8 cellular contexts compared by ENCODE assay signal in genomic region chr3:125141596-125142417, GRCh38.
A peak's percentile ranks its signal among the peaks of the same experiment; 100 is the strongest.
DNase-seq lines count a peak whose midpoint lies in the region; ATAC-seq and TF ChIP-seq lines count a peak whose summit lies in the region.

No MANE protein-coding gene starts in this region.

- H3K27me3 ChIP-seq in Peyer's patch (no peaks in the 10 kb centered on the region), iPS-18a (ENCODE audit: control insufficient read depth, insufficient read depth, low read length) (peaks cover 30% of the 10 kb centered on the region)

- ATAC-seq in GM18511 (IDR thresholded peaks at IDR 0.05; ENCODE audit: unreplicated experiment) = peak; percentile 71
- ATAC-seq in HG02852 (IDR thresholded peaks at IDR 0.05; ENCODE audit: unreplicated experiment) = peak; percentile 58

- peak overlapping the region; percentile 38 to 50 (median 46) for H3K4me3 ChIP-seq in Peyer's patch
- peak overlapping the region; percentile 45 for H3K4me3 ChIP-seq in iPS-18a (ENCODE audit: low read length)

- no peak for TF ChIP-seq POLR2A in Peyer's patch (IDR thresholded peaks at IDR 0.05)

- H3K9me3 ChIP-seq in Peyer's patch (no peaks in the 10 kb centered on the region), iPS-18a (ENCODE audit: control insufficient read depth, low read depth, low read length) (no peaks in the 10 kb centered on the region)

- DNase-seq in Peyer's patch (peak; percentile 65 to 90 (median 75)), COLO829 (ENCODE audit: low spot score) (no peak), NCI-H2081 treated with DMSO at 0.1 percent for 48 hours (lab: John Stamatoyannopoulos, UW) (no peak)
- peak; percentile 25 for DNase-seq in activated naive CD8-positive, alpha-beta T cell treated with anti-CD3 and anti-CD28 coated beads, Interleukin-2, amount 50 U/mL, for 16 hours (ENCODE audit: low read depth, low spot score)
- DNase-seq in stimulated activated CD4-positive, alpha-beta T cell treated with anti-CD3 and anti-CD28 coated beads, Interleukin-12 subunit alpha, Interleukin-12 subunit beta, amount 100 ng/mL, for 48 hours (ENCODE audit: low read depth in 2 of 3, low spot score in 1 of 3) = peak; percentile 51 to 68 (median 63)

- H3K9ac ChIP-seq in iPS-18a (ENCODE audit: low read length) = peak overlapping the region; percentile 19

- H3K4me1 ChIP-seq in Peyer's patch (peaks cover 0 to 31% (median 7%) of the 10 kb centered on the region in 4 donors), iPS-18a (ENCODE audit: control insufficient read depth, low read depth, low read length) (peaks cover 25% of the 10 kb centered on the region)

- peak overlapping the region; percentile 43 to 59 (median 56) for H3K27ac ChIP-seq in Peyer's patch
- H3K27ac ChIP-seq in iPS-18a (ENCODE audit: low read length) = no peak overlapping the region

- H3K36me3 ChIP-seq in Peyer's patch (no peaks in the 10 kb centered on the region), iPS-18a (ENCODE audit: control insufficient read depth, low read depth, low read length) (no peaks in the 10 kb centered on the region)

- TF ChIP-seq CTCF in Peyer's patch (IDR thresholded peaks at IDR 0.05) = peak in 3 of 6 experiments; percentile 11 to 22 (median 11)

Comparison
In these comparisons a context has a peak if more than half of its experiments do, and no peak if none do; other contexts are left out.
1. DNase-seq: peak in Peyer's patch (3 of 3), activated naive CD8-positive, alpha-beta T cell treated with anti-CD3 and anti-CD28 coated beads, Interleukin-2, amount 50 U/mL, for 16 hours (single experiment) and stimulated activated CD4-positive, alpha-beta T cell treated with anti-CD3 and anti-CD28 coated beads, Interleukin-12 subunit alpha, Interleukin-12 subunit beta, amount 100 ng/mL, for 48 hours (3 of 3); none in COLO829 (single experiment) and NCI-H2081 treated with DMSO at 0.1 percent for 48 hours (single experiment).